ENCODE assay signal across 7 cellular contexts in genomic region chr19:42279902-42280760, GRCh38. TPM values are rescaled to one million over a fixed set of nuclear protein-coding genes. Genes with fewer than 3 reads are reported as not detected.
A peak's percentile ranks its signal among the peaks of the same experiment; 100 is the strongest.
DNase-seq lines count a peak whose midpoint lies in the region; ATAC-seq and TF ChIP-seq lines count a peak whose summit lies in the region.

No MANE protein-coding gene starts in this region.

- peaks cover 23% of the 10 kb centered on the region for H3K36me3 Mint-ChIP-seq in activated CD4-positive, alpha-beta memory T cell treated with anti-CD3 and anti-CD28 coated beads, Interleukin-2, amount 10 ng/mL, durations not matched to agents 7 days and 5 days (ENCODE audit: low read depth)

- POLR2A ChIA-PET in activated CD4-positive, alpha-beta memory T cell treated with anti-CD3 and anti-CD28 coated beads, Interleukin-2, amount 10 ng/mL, durations not matched to agents 7 days and 5 days (lab: Charles Lee), result interaction anchor here (0.8 to 10.0 kb wide), 17 partner anchors 9 to 157 kb away, joined by 3 to 106 read pairs (median 5); partner anchors contain the start of genes CIC, GSK3A and ZNF526

- H3K4me3 Mint-ChIP-seq in activated CD4-positive, alpha-beta memory T cell treated with anti-CD3 and anti-CD28 coated beads, Interleukin-2, amount 10 ng/mL, durations not matched to agents 7 days and 5 days, result no peak overlapping the region

- DNase-seq in NCI-H526 treated with DMSO at 0.1 percent for 48 hours (lab: John Stamatoyannopoulos, UW) (peak; percentile 93), ecto neural progenitor cell (ENCODE audit: low spot score) (peak; percentile 93), lung (ENCODE audit: low spot score) (peak; percentile 92)
- DNase-seq in activated CD4-positive, alpha-beta memory T cell treated with anti-CD3 and anti-CD28 coated beads, Interleukin-2, amount 10 ng/mL, durations not matched to agents 7 days and 5 days, result peak; percentile 90
- peak; percentile 65 to 89 (median 73) for DNase-seq in stimulated activated CD4-positive, alpha-beta T cell treated with anti-CD3 and anti-CD28 coated beads, TNF-alpha, amount 100 ng/mL, for 24 hours (ENCODE audit: low read depth in 3 of 3)

- no peaks in the 10 kb centered on the region for H3K27me3 Mint-ChIP-seq in activated CD4-positive, alpha-beta memory T cell treated with anti-CD3 and anti-CD28 coated beads, Interleukin-2, amount 10 ng/mL, durations not matched to agents 7 days and 5 days

- ATAC-seq in GM18505 (IDR thresholded peaks at IDR 0.05; ENCODE audit: unreplicated experiment) (peak; percentile 20), HG03378 (IDR thresholded peaks at IDR 0.05; ENCODE audit: unreplicated experiment) (peak; percentile 31), lung (ENCODE audit: insufficient read depth, low FRiP score) (peak; percentile 53)

- peak; percentile 55 for TF ChIP-seq POLR2A in GM18505 (IDR thresholded peaks at IDR 0.05; ENCODE audit: borderline replicate concordance, extremely low read depth, insufficient read depth, insufficient read length)

- TF ChIP-seq CTCF in lung (IDR thresholded peaks at IDR 0.05; ENCODE audit: control extremely low read depth, extremely low read depth), result peak; percentile 78

- peaks cover 47% of the 10 kb centered on the region for H3K4me1 Mint-ChIP-seq in activated CD4-positive, alpha-beta memory T cell treated with anti-CD3 and anti-CD28 coated beads, Interleukin-2, amount 10 ng/mL, durations not matched to agents 7 days and 5 days

- peak overlapping the region; percentile 76 to 96 for H3K27ac ChIP-seq in lung (ENCODE audit: low read depth in 1 of 2, low read length in 1 of 2)

- H3K9me3 Mint-ChIP-seq in activated CD4-positive, alpha-beta memory T cell treated with anti-CD3 and anti-CD28 coated beads, Interleukin-2, amount 10 ng/mL, durations not matched to agents 7 days and 5 days, result no peaks in the 10 kb centered on the region

- peak overlapping the region; percentile 84 for H3K27ac Mint-ChIP-seq in activated CD4-positive, alpha-beta memory T cell treated with anti-CD3 and anti-CD28 coated beads, Interleukin-2, amount 10 ng/mL, durations not matched to agents 7 days and 5 days

- H3K4me1 ChIP-seq in lung (ENCODE audit: control insufficient read depth in 2 of 2, insufficient read depth in 2 of 2, low read length in 2 of 2), result peaks cover 24 to 45% of the 10 kb centered on the region in 2 donors

- H3K27me3 ChIP-seq in lung (ENCODE audit: control insufficient read depth, insufficient read depth), result no peaks in the 10 kb centered on the region

- 0 to 1% methylated on average over 61 to 84 of the region's 84 CpGs for WGBS in lung, 2 donors

- H3K36me3 ChIP-seq in lung (ENCODE audit: control insufficient read depth in 2 of 2, insufficient read depth in 2 of 2, low read length in 2 of 2), result peaks cover 0 to 2% of the 10 kb centered on the region in 2 donors

- H3K9me3 ChIP-seq in lung (ENCODE audit: control insufficient read depth in 2 of 2, insufficient read depth in 1 of 2, low read length in 1 of 2), result no peaks in the 10 kb centered on the region

- peak overlapping the region; percentile 44 for H3K4me3 ChIP-seq in lung

- CTCF ChIA-PET in activated CD4-positive, alpha-beta memory T cell treated with anti-CD3 and anti-CD28 coated beads, Interleukin-2, amount 10 ng/mL, durations not matched to agents 7 days and 5 days (lab: Charles Lee), result interaction anchor here (0.6 to 3.4 kb wide), 22 partner anchors 10 to 170 kb away, joined by 3 to 64 read pairs (median 8); partner anchors contain the start of genes CIC, DEDD2, ERF and GSK3A

RNA-seq across cellular contexts. Expression of gene CIC, which starts 11.1 kb away (rescaled TPM):
- total RNA-seq in activated CD4-positive, alpha-beta memory T cell treated with anti-CD3 and anti-CD28 coated beads, Interleukin-2, amount 10 ng/mL, durations not matched to agents 7 days and 5 days, result 10 to 100 TPM; 86.5 to 88.8 TPM
- total RNA-seq in lung, result 10 to 100 TPM; 31.2 to 84.5 TPM
- 10 to 100 TPM; 38.2 to 43.0 TPM for polyA plus RNA-seq in lung

RNA-seq across cellular contexts. Expression of gene PRR19, which starts 21.8 kb away (rescaled TPM):
- total RNA-seq in activated CD4-positive, alpha-beta memory T cell treated with anti-CD3 and anti-CD28 coated beads, Interleukin-2, amount 10 ng/mL, durations not matched to agents 7 days and 5 days, result under 1 TPM; 0.45 to 0.91 TPM
- total RNA-seq in lung, result 1 to 10 TPM in 1 of 2 donors, under 1 TPM in 1; 0.23 to 1.0 TPM
- under 1 TPM; 0.63 to 0.92 TPM for polyA plus RNA-seq in lung

RNA-seq across cellular contexts. Expression of gene PAFAH1B3, which starts 22.3 kb away (rescaled TPM):
- 10 to 100 TPM; 30.6 to 32.7 TPM for total RNA-seq in activated CD4-positive, alpha-beta memory T cell treated with anti-CD3 and anti-CD28 coated beads, Interleukin-2, amount 10 ng/mL, durations not matched to agents 7 days and 5 days
- 10 to 100 TPM; 30.1 to 30.6 TPM for total RNA-seq in lung
- 10 to 100 TPM; 27.2 to 33.0 TPM for polyA plus RNA-seq in lung

RNA-seq across cellular contexts. Expression of gene ERF, which starts 25.2 kb away (rescaled TPM):
- 10 to 100 TPM; 46.9 to 52.6 TPM for total RNA-seq in activated CD4-positive, alpha-beta memory T cell treated with anti-CD3 and anti-CD28 coated beads, Interleukin-2, amount 10 ng/mL, durations not matched to agents 7 days and 5 days
- total RNA-seq in lung, result 10 to 100 TPM; 24.2 to 53.6 TPM
- 10 to 100 TPM; 35.2 to 50.8 TPM for polyA plus RNA-seq in lung

RNA-seq across cellular contexts. Expression of gene TMEM145, which starts 33.0 kb away (rescaled TPM):
- total RNA-seq in activated CD4-positive, alpha-beta memory T cell treated with anti-CD3 and anti-CD28 coated beads, Interleukin-2, amount 10 ng/mL, durations not matched to agents 7 days and 5 days, result under 1 TPM in 1 of 2 experiments, not detected in 1; 0.23 TPM
- total RNA-seq in lung, result under 1 TPM in 1 of 2 donors, not detected in 1; 0.95 TPM
- under 1 TPM; 0.12 to 0.40 TPM for polyA plus RNA-seq in lung

Comparison
In these comparisons a context has a peak if more than half of its experiments do, and no peak if none do; other contexts are left out.
1. Peak in every context shown above with its lines: DNase-seq, ATAC-seq, H3K4me3 ChIP-seq and H3K27ac ChIP-seq.